Comparison of ENCODE assay signal across 1 cellular context in the genomic region with DNA sequence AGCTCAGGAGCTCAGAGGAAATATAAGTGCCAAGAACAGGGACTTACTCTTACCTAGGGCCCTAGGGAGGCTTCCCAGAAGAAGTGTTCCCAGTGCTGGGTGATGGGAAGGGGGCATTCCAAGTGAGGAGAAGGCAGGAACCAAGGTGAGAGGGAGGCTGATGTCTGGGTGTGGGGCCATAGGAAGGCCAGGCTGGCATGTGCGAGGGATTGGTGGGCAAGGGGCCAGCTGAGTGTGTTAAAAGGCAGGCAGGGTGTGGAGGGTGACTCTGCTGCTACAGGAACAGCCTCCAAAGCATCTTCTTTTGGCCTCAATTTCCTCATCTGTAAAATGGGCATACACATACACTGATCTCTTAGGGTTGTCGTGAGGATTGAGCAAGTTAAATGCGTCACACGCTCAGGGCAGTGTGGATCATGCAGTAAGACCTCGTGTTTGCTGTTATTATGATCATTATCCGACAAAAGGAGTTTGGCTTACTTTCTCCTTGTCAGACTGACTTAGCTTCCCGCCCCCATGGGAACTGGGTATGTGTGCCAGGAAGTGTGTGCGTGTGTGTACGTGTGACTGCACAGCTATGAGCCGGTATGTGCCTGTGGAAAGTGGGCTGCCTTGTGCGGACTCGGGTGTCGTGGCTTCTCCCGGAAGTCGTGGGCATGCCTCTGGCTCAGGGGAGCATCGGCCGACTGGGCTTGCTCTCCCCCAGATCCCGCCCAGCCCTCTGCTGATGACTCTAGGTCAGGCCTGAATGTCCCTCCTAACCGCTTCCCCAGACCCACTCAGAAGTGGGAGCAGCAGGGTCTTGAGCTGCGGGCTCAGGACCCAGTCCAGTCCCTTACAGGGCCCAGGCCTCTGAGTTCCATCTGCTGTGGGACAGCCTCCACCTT.
A peak's percentile ranks its signal among the peaks of the same experiment; 100 is the strongest.
TF ChIP-seq lines count a peak whose summit lies in the region.

No MANE protein-coding gene starts in this region.

TF ChIP-seq in K562, 482 proteins besides CTCF, POLR2A, EP300 and RAD21 (continued from another document):
- TF ChIP-seq BCOR (IDR thresholded peaks at IDR 0.05) (peak; percentile 49), ZNF445 (CRISPR knock-in tag; IDR thresholded peaks at IDR 0.05; ENCODE audit: low read depth) (no peak), KLF6 (CRISPR knock-in tag; IDR thresholded peaks at IDR 0.05; ENCODE audit: borderline replicate concordance) (no peak), SAFB2 (IDR thresholded peaks at IDR 0.05; ENCODE audit: borderline replicate concordance, low read depth, low read length, severe bottlenecking) (no peak), RBM25 (IDR thresholded peaks at IDR 0.05; ENCODE audit: low read depth, low read length, severe bottlenecking) (peak; percentile 73), KDM1A (IDR thresholded peaks at IDR 0.05) (peak in 1 of 2 experiments; percentile 29; a peak in 1 of 4 replicates)
- TF ChIP-seq, protein P1, sequence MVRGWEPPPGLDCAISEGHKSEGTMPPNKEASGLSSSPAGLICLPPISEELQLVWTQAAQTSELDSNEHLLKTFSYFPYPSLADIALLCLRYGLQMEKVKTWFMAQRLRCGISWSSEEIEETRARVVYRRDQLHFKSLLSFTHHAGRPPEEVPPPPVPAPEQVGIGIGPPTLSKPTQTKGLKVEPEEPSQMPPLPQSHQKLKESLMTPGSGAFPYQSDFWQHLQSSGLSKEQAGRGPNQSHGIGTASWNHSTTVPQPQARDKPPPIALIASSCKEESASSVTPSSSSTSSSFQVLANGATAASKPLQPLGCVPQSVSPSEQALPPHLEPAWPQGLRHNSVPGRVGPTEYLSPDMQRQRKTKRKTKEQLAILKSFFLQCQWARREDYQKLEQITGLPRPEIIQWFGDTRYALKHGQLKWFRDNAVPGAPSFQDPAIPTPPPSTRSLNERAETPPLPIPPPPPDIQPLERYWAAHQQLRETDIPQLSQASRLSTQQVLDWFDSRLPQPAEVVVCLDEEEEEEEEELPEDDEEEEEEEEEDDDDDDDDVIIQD (CRISPR knock-in tag; IDR thresholded peaks at IDR 0.05) = no peak
- TF ChIP-seq, protein P2, sequence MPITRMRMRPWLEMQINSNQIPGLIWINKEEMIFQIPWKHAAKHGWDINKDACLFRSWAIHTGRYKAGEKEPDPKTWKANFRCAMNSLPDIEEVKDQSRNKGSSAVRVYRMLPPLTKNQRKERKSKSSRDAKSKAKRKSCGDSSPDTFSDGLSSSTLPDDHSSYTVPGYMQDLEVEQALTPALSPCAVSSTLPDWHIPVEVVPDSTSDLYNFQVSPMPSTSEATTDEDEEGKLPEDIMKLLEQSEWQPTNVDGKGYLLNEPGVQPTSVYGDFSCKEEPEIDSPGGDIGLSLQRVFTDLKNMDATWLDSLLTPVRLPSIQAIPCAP (CRISPR knock-in tag; IDR thresholded peaks at IDR 0.05; ENCODE audit: borderline replicate concordance) = no peak
